Comparison of ENCODE assay signal across 10 cellular contexts in the genomic region with DNA sequence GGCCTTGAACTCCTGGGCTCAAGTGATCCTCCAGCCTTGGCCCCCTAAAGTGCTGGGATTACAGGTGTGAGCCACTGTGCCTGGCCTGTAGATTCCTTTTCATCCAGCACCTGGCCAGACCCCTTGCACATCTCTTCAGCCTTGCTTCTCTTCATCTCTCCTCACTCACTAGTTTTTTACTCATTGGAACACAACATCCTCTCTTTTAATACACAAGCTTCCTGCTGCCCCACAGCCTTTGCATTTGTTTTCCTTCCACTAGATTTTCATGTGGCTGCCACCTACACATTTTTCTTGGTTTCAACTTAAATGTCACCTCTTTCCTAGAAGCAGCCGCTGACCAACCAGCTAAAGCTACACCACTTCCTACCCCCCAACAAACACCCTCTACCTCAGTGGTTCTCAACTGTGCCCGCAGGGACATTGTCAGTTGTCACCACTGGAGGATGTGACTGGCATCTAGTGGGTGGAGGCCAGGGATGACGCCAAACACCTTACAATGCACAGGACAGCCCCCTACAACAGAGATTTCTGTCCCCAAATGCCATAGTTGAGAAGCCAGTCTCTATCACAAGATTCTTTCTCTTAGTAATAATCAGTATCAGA. TPM values are rescaled to one million over a fixed set of nuclear protein-coding genes. Genes with fewer than 3 reads are reported as not detected.
A peak's percentile ranks its signal among the peaks of the same experiment; 100 is the strongest.
DNase-seq lines count a peak whose midpoint lies in the region; ATAC-seq and TF ChIP-seq lines count a peak whose summit lies in the region.
"Had no signal": no experiment of that assay in that cellular context is flagged by ENCODE, and none has a peak within 500 bp of the region (broad histone marks: within the 10 kb centered on the region; RNA-seq: fewer than 3 reads in every experiment).

No MANE protein-coding gene starts in this region.

- H3K79me2 ChIP-seq in osteoblast (ENCODE audit: insufficient read depth, low read length), result no peaks in the 10 kb centered on the region

- ATAC-seq in GM19455 (IDR thresholded peaks at IDR 0.05; ENCODE audit: unreplicated experiment), result peak; percentile 37
- ATAC-seq in activated naive CD4-positive, alpha-beta T cell treated with anti-CD3 and anti-CD28 coated beads, Interleukin-2, amount 50 U/mL, for 72 hours, result peak; percentile 97 to 98
- no peak for ATAC-seq in HG02981 (IDR thresholded peaks at IDR 0.05; ENCODE audit: unreplicated experiment)
- ATAC-seq in gastroesophageal sphincter, result no peak
- ATAC-seq: body of pancreas had no signal

- DNase-seq in T-helper 2 cell treated with Interferon-gamma antibody and Interleukin-4, amounts not matched to agents 5 μg/mL and 100 μg/mL, for 36 hours (ENCODE audit: low spot score), result peak; percentile 88
- DNase-seq in activated naive CD4-positive, alpha-beta T cell treated with anti-CD3 and anti-CD28 coated beads, Interleukin-2, amount 50 U/mL, for 72 hours (ENCODE audit: low spot score in 2 of 2), result peak; percentile 68 to 85
- DNase-seq in stimulated activated CD8-positive, alpha-beta memory T cell treated with anti-CD3 and anti-CD28 coated beads, Interleukin-15, amount 100 ng/mL, for 48 hours (ENCODE audit: low read depth in 2 of 2), result peak; percentile 80 to 81
- DNase-seq in nucleus accumbens (lab: John Stamatoyannopoulos, UW) (no peak), osteoblast (ENCODE audit: insufficient read length, low spot score, missing footprints) (no peak)
- DNase-seq: GF-D8 had no signal

- H3K4me1 Mint-ChIP-seq in T-helper 2 cell treated with Interferon-gamma antibody and Interleukin-4, amounts not matched to agents 5 μg/mL and 100 μg/mL, for 36 hours (ENCODE audit: low read depth), result peaks cover 71% of the 10 kb centered on the region

- H3K27ac ChIP-seq in gastroesophageal sphincter (no peak overlapping the region), osteoblast (ENCODE audit: low read depth, low read length) (no peak overlapping the region)
- H3K27ac ChIP-seq: body of pancreas had no signal

- H4K20me1 ChIP-seq in osteoblast (ENCODE audit: insufficient read depth, low read length), result no peaks in the 10 kb centered on the region

- H3K27me3 ChIP-seq in gastroesophageal sphincter (peaks cover 5% of the 10 kb centered on the region), osteoblast (ENCODE audit: insufficient read depth, low read length) (no peaks in the 10 kb centered on the region)
- H3K27me3 ChIP-seq: body of pancreas had no signal

- no peaks in the 10 kb centered on the region for H3K27me3 Mint-ChIP-seq in T-helper 2 cell treated with Interferon-gamma antibody and Interleukin-4, amounts not matched to agents 5 μg/mL and 100 μg/mL, for 36 hours (ENCODE audit: low read depth)

- TF ChIP-seq CTCF in gastroesophageal sphincter (IDR thresholded peaks at IDR 0.05) (no peak), osteoblast (IDR thresholded peaks at IDR 0.05; ENCODE audit: extremely low read depth, low read depth, low read length) (no peak)

- no peak overlapping the region for H2AFZ ChIP-seq in osteoblast (ENCODE audit: low read length)

- H3K36me3 Mint-ChIP-seq in T-helper 2 cell treated with Interferon-gamma antibody and Interleukin-4, amounts not matched to agents 5 μg/mL and 100 μg/mL, for 36 hours (ENCODE audit: low read depth), result peaks cover 21% of the 10 kb centered on the region
- peaks cover 10 to 18% of the 10 kb centered on the region in 2 donors for H3K36me3 Mint-ChIP-seq in activated naive CD4-positive, alpha-beta T cell treated with anti-CD3 and anti-CD28 coated beads, Interleukin-2, amount 50 U/mL, for 72 hours

- H3K9me3 Mint-ChIP-seq in T-helper 2 cell treated with Interferon-gamma antibody and Interleukin-4, amounts not matched to agents 5 μg/mL and 100 μg/mL, for 36 hours, result no peaks in the 10 kb centered on the region
- peaks cover 5% of the 10 kb centered on the region in 2 donors for H3K9me3 Mint-ChIP-seq in activated naive CD4-positive, alpha-beta T cell treated with anti-CD3 and anti-CD28 coated beads, Interleukin-2, amount 50 U/mL, for 72 hours

- H3K4me1 ChIP-seq in gastroesophageal sphincter, result no peaks in the 10 kb centered on the region
- no peaks in the 10 kb centered on the region for H3K4me1 ChIP-seq in osteoblast (ENCODE audit: insufficient read depth, low read length)
- H3K4me1 ChIP-seq: body of pancreas had no signal

- H3K27ac Mint-ChIP-seq in T-helper 2 cell treated with Interferon-gamma antibody and Interleukin-4, amounts not matched to agents 5 μg/mL and 100 μg/mL, for 36 hours, result peak overlapping the region; percentile 91
- H3K27ac Mint-ChIP-seq in activated naive CD4-positive, alpha-beta T cell treated with anti-CD3 and anti-CD28 coated beads, Interleukin-2, amount 50 U/mL, for 72 hours, result peak overlapping the region; percentile 76 to 91

- no peak for TF ChIP-seq EP300 in gastroesophageal sphincter (IDR thresholded peaks at IDR 0.05)

- H3K9me3 ChIP-seq in gastroesophageal sphincter (no peaks in the 10 kb centered on the region), osteoblast (ENCODE audit: low read depth, low read length) (no peaks in the 10 kb centered on the region)
- H3K9me3 ChIP-seq: body of pancreas had no signal

- no peak for TF ChIP-seq POLR2A in gastroesophageal sphincter (IDR thresholded peaks at IDR 0.05)

- H3K36me3 ChIP-seq in gastroesophageal sphincter (no peaks in the 10 kb centered on the region), osteoblast (ENCODE audit: insufficient read depth, low read length) (no peaks in the 10 kb centered on the region)

- no peak overlapping the region for H3K4me2 ChIP-seq in osteoblast (ENCODE audit: insufficient read depth, low read length)

- H3K4me3 ChIP-seq in gastroesophageal sphincter, result no peak overlapping the region
- no peak overlapping the region for H3K4me3 ChIP-seq in osteoblast (ENCODE audit: insufficient read depth, low read length)
- H3K4me3 ChIP-seq: body of pancreas had no signal

- WGBS in gastroesophageal sphincter (ENCODE audit: low coverage in 1 of 2), 2 donors, result 79 to 82% methylated on average over 3 of the region's 3 CpGs

- peak overlapping the region; percentile 63 for H3K4me3 Mint-ChIP-seq in T-helper 2 cell treated with Interferon-gamma antibody and Interleukin-4, amounts not matched to agents 5 μg/mL and 100 μg/mL, for 36 hours

RNA-seq across cellular contexts. Expression of a gene that starts 33.7 kb away (rescaled TPM):
- under 1 TPM; 0.72 to 0.96 TPM for total RNA-seq in activated naive CD4-positive, alpha-beta T cell treated with anti-CD3 and anti-CD28 coated beads, Interleukin-2, amount 50 U/mL, for 72 hours
- total RNA-seq in gastroesophageal sphincter (1 to 10 TPM in 1 of 4 donors, not detected in 3; 1.1 TPM), osteoblast (0.36 TPM in 1 of 2 replicates, not detected in the other)
- total RNA-seq: body of pancreas had no signal

Comparison
In these comparisons a context has a peak if more than half of its experiments do, and no peak if none do; other contexts are left out.
1. ATAC-seq: peak in GM19455 (single experiment) and activated naive CD4-positive, alpha-beta T cell treated with anti-CD3 and anti-CD28 coated beads, Interleukin-2, amount 50 U/mL, for 72 hours (2 of 2); none in HG02981 (single experiment) and gastroesophageal sphincter (single experiment).
2. DNase-seq: peak in T-helper 2 cell treated with Interferon-gamma antibody and Interleukin-4, amounts not matched to agents 5 μg/mL and 100 μg/mL, for 36 hours (single experiment), activated naive CD4-positive, alpha-beta T cell treated with anti-CD3 and anti-CD28 coated beads, Interleukin-2, amount 50 U/mL, for 72 hours (2 of 2) and stimulated activated CD8-positive, alpha-beta memory T cell treated with anti-CD3 and anti-CD28 coated beads, Interleukin-15, amount 100 ng/mL, for 48 hours (2 of 2); none in nucleus accumbens (0 of 56) and osteoblast (single experiment).